7 cellular contexts compared by ENCODE assay signal in genomic region chr12:4891866-4892265, GRCh38. TPM values are rescaled to one million over a fixed set of nuclear protein-coding genes. Genes with fewer than 3 reads are reported as not detected.
"Had no signal": no experiment of that assay in that cellular context is flagged by ENCODE, and none has a peak within 500 bp of the region (broad histone marks: within the 10 kb centered on the region; RNA-seq: fewer than 3 reads in every experiment).

No MANE protein-coding gene starts in this region.

- H3K4me3 ChIP-seq: GM23338, K562 had no signal

- ATAC-seq: GM23338, K562 had no signal

- H3K4me1 Mint-ChIP-seq: GM23338, H9 had no signal

- H3K4me3 Mint-ChIP-seq: GM23338, H9, HFFc6 had no signal

- DNase-seq: H9, HCEC 1CT, HFFc6, IMR-90 had no signal

- H3K27ac Mint-ChIP-seq: GM23338, H9, HFFc6 had no signal

- H3K4me2 ChIP-seq: GM23338 had no signal

- H3K9me3 Mint-ChIP-seq: GM23338, H9, HFFc6 had no signal

- H2AFZ ChIP-seq: GM23338 had no signal

RNA-seq across cellular contexts. Expression of gene KCNA1, which starts 17.8 kb away (rescaled TPM):
- total RNA-seq: HFFc6, HT-29, IMR-90, K562 had no signal
- polyA plus RNA-seq: IMR-90, K562 had no signal
